ENCODE assay signal across 2 cellular contexts in the genomic region with DNA sequence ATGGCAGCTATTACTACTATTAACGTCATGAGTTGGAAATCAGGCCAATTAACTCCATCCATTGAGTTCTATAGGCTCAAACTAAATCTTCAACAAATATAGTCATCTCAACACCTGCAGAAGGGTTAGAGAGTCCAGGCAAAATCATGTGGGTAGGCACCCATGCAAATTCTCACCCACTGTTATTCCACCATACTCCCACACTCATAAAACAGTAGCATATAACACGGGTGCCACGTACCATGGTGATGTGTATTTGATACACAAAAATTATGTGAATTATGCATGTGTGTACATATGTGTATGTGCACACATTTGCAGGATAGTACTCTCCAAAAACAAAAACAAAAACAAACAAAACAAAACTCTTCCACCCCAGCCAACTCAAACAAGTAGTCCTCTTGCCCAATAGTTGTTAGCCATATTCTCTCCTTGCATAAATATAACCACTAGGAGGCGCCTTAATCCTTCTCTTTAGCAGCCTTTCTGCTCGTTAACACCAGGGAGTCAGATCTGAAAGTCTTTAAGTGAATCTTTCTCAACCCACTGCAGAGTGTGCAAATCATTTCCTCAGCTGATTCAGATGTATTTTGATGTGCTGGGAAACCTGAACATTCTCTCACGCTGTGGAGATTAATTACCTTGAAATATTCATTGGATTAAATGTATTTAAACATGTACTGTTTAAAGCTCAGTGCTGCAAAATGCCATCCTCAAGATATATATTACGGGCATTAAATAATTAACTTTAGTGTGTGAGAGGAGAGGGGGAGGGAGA.
TF ChIP-seq lines count a peak whose summit lies in the region.

No MANE protein-coding gene starts in this region.

TF ChIP-seq in HCT116, 20 proteins besides CTCF, POLR2A, EP300 and RAD21:
- TF ChIP-seq, protein P1, sequence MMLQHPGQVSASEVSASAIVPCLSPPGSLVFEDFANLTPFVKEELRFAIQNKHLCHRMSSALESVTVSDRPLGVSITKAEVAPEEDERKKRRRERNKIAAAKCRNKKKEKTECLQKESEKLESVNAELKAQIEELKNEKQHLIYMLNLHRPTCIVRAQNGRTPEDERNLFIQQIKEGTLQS (IDR thresholded peaks at IDR 0.05): no peak
- TF ChIP-seq CEBPB (IDR thresholded peaks at IDR 0.05; ENCODE audit: low read depth) (peak; percentile 82), SIN3A (IDR thresholded peaks at IDR 0.05; ENCODE audit: low read depth) (no peak), ELF1 (IDR thresholded peaks at IDR 0.05; ENCODE audit: borderline replicate concordance, low read depth) (no peak), EGR1 (IDR thresholded peaks at IDR 0.05; ENCODE audit: low read depth) (no peak), YY1 (IDR thresholded peaks at IDR 0.05; ENCODE audit: extremely low read depth, insufficient replicate concordance, low read depth, low read length) (no peak), ZNF274 (IDR thresholded peaks at IDR 0.05; ENCODE audit: low read depth, low read length) (no peak)
- TF ChIP-seq, protein P2, sequence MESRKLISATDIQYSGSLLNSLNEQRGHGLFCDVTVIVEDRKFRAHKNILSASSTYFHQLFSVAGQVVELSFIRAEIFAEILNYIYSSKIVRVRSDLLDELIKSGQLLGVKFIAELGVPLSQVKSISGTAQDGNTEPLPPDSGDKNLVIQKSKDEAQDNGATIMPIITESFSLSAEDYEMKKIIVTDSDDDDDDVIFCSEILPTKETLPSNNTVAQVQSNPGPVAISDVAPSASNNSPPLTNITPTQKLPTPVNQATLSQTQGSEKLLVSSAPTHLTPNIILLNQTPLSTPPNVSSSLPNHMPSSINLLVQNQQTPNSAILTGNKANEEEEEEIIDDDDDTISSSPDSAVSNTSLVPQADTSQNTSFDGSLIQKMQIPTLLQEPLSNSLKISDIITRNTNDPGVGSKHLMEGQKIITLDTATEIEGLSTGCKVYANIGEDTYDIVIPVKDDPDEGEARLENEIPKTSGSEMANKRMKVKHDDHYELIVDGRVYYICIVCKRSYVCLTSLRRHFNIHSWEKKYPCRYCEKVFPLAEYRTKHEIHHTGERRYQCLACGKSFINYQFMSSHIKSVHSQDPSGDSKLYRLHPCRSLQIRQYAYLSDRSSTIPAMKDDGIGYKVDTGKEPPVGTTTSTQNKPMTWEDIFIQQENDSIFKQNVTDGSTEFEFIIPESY (IDR thresholded peaks at IDR 0.05; ENCODE audit: extremely low read depth, insufficient replicate concordance, low read length): no peak

TF ChIP-seq in H1, 55 proteins besides CTCF, POLR2A, EP300 and RAD21:
- TF ChIP-seq CEBPB (IDR thresholded peaks at IDR 0.05; ENCODE audit: low read depth, low read length) (peak; percentile 98), YY1 (IDR thresholded peaks at IDR 0.05; ENCODE audit: low read depth, low read length) (0 out of 2 replicates have a peak, but pooled peaks have one; percentile 34), TAF7 (optimal IDR thresholded peaks at IDR 0.05; ENCODE audit: borderline replicate concordance, low read depth, low read length) (no peak), CBX8 (IDR thresholded peaks at IDR 0.05; ENCODE audit: borderline replicate concordance, low read depth, low read length) (no peak), TAF1 (IDR thresholded peaks at IDR 0.05; ENCODE audit: low read depth, low read length) (no peak), ASH2L (IDR thresholded peaks at IDR 0.05; ENCODE audit: low read length) (no peak)
TF ChIP-seq in H1: peak in this region for 2.
